Comparison of ENCODE assay signal across 9 cellular contexts in genomic region chr22:33302549-33302948, GRCh38.
DNase-seq lines count a peak whose midpoint lies in the region; ATAC-seq and TF ChIP-seq lines count a peak whose summit lies in the region.
"Had no signal": no experiment of that assay in that cellular context is flagged by ENCODE, and none has a peak within 500 bp of the region (broad histone marks: within the 10 kb centered on the region; RNA-seq: fewer than 3 reads in every experiment).

No MANE protein-coding gene starts in this region.

- H3K4me3 ChIP-seq in BLaER1: peak overlapping the region; percentile 38
- H3K4me3 ChIP-seq in IMR-90 (ENCODE audit: insufficient read depth, low read depth, low read length): no peak overlapping the region
- no peak overlapping the region for H3K4me3 ChIP-seq in skeletal muscle satellite cell (ENCODE audit: low read length)
- H3K4me3 ChIP-seq: GM23248 had no signal

- no peak overlapping the region for H4K8ac ChIP-seq in IMR-90 (ENCODE audit: low read depth in 2 of 2, low read length in 2 of 2)

- peak overlapping the region; percentile 84 for H3K4me2 ChIP-seq in BLaER1
- no peak overlapping the region for H3K4me2 ChIP-seq in IMR-90 (ENCODE audit: low read depth, low read length)
- H3K4me2 ChIP-seq in skeletal muscle satellite cell (ENCODE audit: low read length): peak overlapping the region; percentile 23

- no peak overlapping the region for H2BK5ac ChIP-seq in IMR-90 (ENCODE audit: low read depth, low read length, poor library complexity, severe bottlenecking)

- no peaks in the 10 kb centered on the region for H3K27me3 ChIP-seq in BLaER1
- no peaks in the 10 kb centered on the region for H3K27me3 ChIP-seq in IMR-90 (ENCODE audit: control insufficient read depth, insufficient read depth, low read length)
- no peaks in the 10 kb centered on the region for H3K27me3 ChIP-seq in skeletal muscle satellite cell (ENCODE audit: control insufficient read depth, insufficient read depth, low read length)

- H3K9ac ChIP-seq in BLaER1 (peak overlapping the region; percentile 26; the same call in 1 of the 2 replicates), IMR-90 (ENCODE audit: low read depth, low read length) (no peak overlapping the region), skeletal muscle satellite cell (ENCODE audit: low read depth, low read length) (no peak overlapping the region)
- H3K9ac ChIP-seq: GM23248 had no signal

- 74% methylated on average over 3 of the region's 11 CpGs; no CpG with 5 or more reads in 1 of the 2 experiments for WGBS in IMR-90 (ENCODE audit: extremely low coverage in 2 of 2, insufficient read length in 1 of 2), 2 experiments

- H2AK9ac ChIP-seq in IMR-90 (replicated peaks; ENCODE audit: low read depth, low read length, poor library complexity): no peak overlapping the region

- H4K20me1 ChIP-seq in BLaER1: no peaks in the 10 kb centered on the region
- no peaks in the 10 kb centered on the region; the same call in 1 of the 2 replicates for H4K20me1 ChIP-seq in IMR-90 (ENCODE audit: insufficient read depth, low read length)

- no peak overlapping the region for H2BK20ac ChIP-seq in IMR-90 (ENCODE audit: low read depth, low read length)

- POLR2A ChIA-PET in IMR-90 (lab: Charles Lee; ENCODE audit: unreplicated experiment): no interaction called here

- H3K9me3 Mint-ChIP-seq in glutamatergic neuron (ENCODE audit: unreplicated experiment): no peaks in the 10 kb centered on the region
- H3K9me3 Mint-ChIP-seq: activated naive CD4-positive, alpha-beta T cell treated with anti-CD3 and anti-CD28 coated beads for 36 hours had no signal

- peak overlapping the region; percentile 53 for H3K27ac Mint-ChIP-seq in glutamatergic neuron (ENCODE audit: unreplicated experiment)
- H3K27ac Mint-ChIP-seq: activated naive CD4-positive, alpha-beta T cell treated with anti-CD3 and anti-CD28 coated beads for 36 hours had no signal

- H3K27me3 Mint-ChIP-seq in glutamatergic neuron (ENCODE audit: unreplicated experiment): no peaks in the 10 kb centered on the region

- H3K23ac ChIP-seq in IMR-90 (ENCODE audit: low read depth, low read length): no peak overlapping the region

- intact Hi-C loops in IMR-90 (cut with micrococcal nuclease): loop anchor here (1.0 to 5.0 kb wide), 7 partner anchors 165 to 1848 kb away; no protein-coding TSS in a partner anchor

- peak overlapping the region; percentile 33; the same call in 1 of the 2 replicates for H3K27ac ChIP-seq in BLaER1
- no peak overlapping the region for H3K27ac ChIP-seq in IMR-90 (ENCODE audit: insufficient read depth, low read length)
- H3K27ac ChIP-seq: GM23248 had no signal

- no peak overlapping the region for H3K4me3 Mint-ChIP-seq in glutamatergic neuron (ENCODE audit: unreplicated experiment)
- H3K4me3 Mint-ChIP-seq: activated naive CD4-positive, alpha-beta T cell treated with anti-CD3 and anti-CD28 coated beads for 36 hours had no signal

- no peak overlapping the region for H3K14ac ChIP-seq in IMR-90 (replicated peaks; ENCODE audit: low read depth, low read length)

- H3K9me3 ChIP-seq in BLaER1: no peaks in the 10 kb centered on the region
- no peaks in the 10 kb centered on the region for H3K9me3 ChIP-seq in IMR-90 (ENCODE audit: control insufficient read depth, insufficient read depth, low read length)
- H3K9me3 ChIP-seq in skeletal muscle satellite cell (replicated peaks; ENCODE audit: low read length): no peaks in the 10 kb centered on the region

- no peak overlapping the region for H4K91ac ChIP-seq in IMR-90 (ENCODE audit: insufficient read depth, low read depth, low read length)

- no peak overlapping the region for H4K5ac ChIP-seq in IMR-90 (ENCODE audit: low read depth, low read length)

- no peaks in the 10 kb centered on the region for H3K9me1 ChIP-seq in IMR-90 (ENCODE audit: insufficient read depth, low read length)

- in situ Hi-C loops in IMR-90 (cut with MboI; ENCODE audit: low sequenced_read_pairs): loop anchor here (5.0 to 10.0 kb wide), 3 partner anchors 275 to 1852 kb away; no protein-coding TSS in a partner anchor

- no peak overlapping the region for H2BK15ac ChIP-seq in IMR-90 (ENCODE audit: low read depth, low read length)

- DNase-seq in IMR-90: no peak
- DNase-seq in glutamatergic neuron: no peak
- DNase-seq in T-helper 2 cell: no peak
- DNase-seq in DMS 273 treated with DMSO at 0.1 percent for 48 hours (lab: John Stamatoyannopoulos, UW): no peak

- H3K4me1 ChIP-seq in BLaER1 (peaks cover 67% of the 10 kb centered on the region), IMR-90 (ENCODE audit: control insufficient read depth, insufficient read depth, low read length) (no peaks in the 10 kb centered on the region), skeletal muscle satellite cell (ENCODE audit: control insufficient read depth, insufficient read depth, low read length) (no peaks in the 10 kb centered on the region)

- dilution Hi-C loops in IMR-90 (cut with HindIII; ENCODE audit: low sequenced_read_pairs, unreplicated experiment): no loop called here

- no peak for TF ChIP-seq RAD21 in IMR-90 (IDR thresholded peaks at IDR 0.05; ENCODE audit: low read length)

- CTCF ChIA-PET in IMR-90 (lab: Yijun Ruan, JAX): interaction anchor here (0.6 to 0.7 kb wide), 2 partner anchors 216 to 1848 kb away, joined by 3 to 6 read pairs; no protein-coding TSS in a partner anchor

- peak overlapping the region; percentile 74 for H2AFZ ChIP-seq in IMR-90 (replicated peaks; ENCODE audit: low read length, poor library complexity)
- H2AFZ ChIP-seq: GM23248 had no signal

- no TSS peak for BruUV-seq in IMR-90 (replicated peaks; lab: Mats Ljungman, UMichigan)

- H3K36me3 Mint-ChIP-seq in glutamatergic neuron (ENCODE audit: unreplicated experiment): no peaks in the 10 kb centered on the region

- H2BK120ac ChIP-seq in IMR-90 (ENCODE audit: low read depth, low read length): no peak overlapping the region

- ATAC-seq in IMR-90 (ENCODE audit: low read depth) (no peak), GM18511 (IDR thresholded peaks at IDR 0.05; ENCODE audit: unreplicated experiment) (no peak)

- H3K79me1 ChIP-seq in IMR-90 (ENCODE audit: low read depth in 1 of 2, low read length in 2 of 2): no peaks in the 10 kb centered on the region

- H3K56ac ChIP-seq in IMR-90 (ENCODE audit: extremely low read depth, insufficient read depth, low read length): no peak overlapping the region

- no peak overlapping the region for H2AK5ac ChIP-seq in IMR-90 (ENCODE audit: low read depth, low read length)

- H3K18ac ChIP-seq in IMR-90 (ENCODE audit: low read depth, low read length): no peak overlapping the region

- no peak overlapping the region for H3K4ac ChIP-seq in IMR-90 (ENCODE audit: low read depth, low read length)

- TF ChIP-seq POLR2A in IMR-90 (IDR thresholded peaks at IDR 0.05; ENCODE audit: low read depth, low read length): no peak

- peaks cover 8% of the 10 kb centered on the region for H3K4me1 Mint-ChIP-seq in glutamatergic neuron (ENCODE audit: low read depth, unreplicated experiment)

- no peaks in the 10 kb centered on the region for H3K36me3 ChIP-seq in BLaER1
- H3K36me3 ChIP-seq in IMR-90 (ENCODE audit: control insufficient read depth, insufficient read depth, low read length): peaks cover 2% of the 10 kb centered on the region; the same call in 1 of the 2 replicates
- H3K36me3 ChIP-seq in skeletal muscle satellite cell (ENCODE audit: insufficient read depth, low read length): no peaks in the 10 kb centered on the region

- TF ChIP-seq CTCF in IMR-90 (conservative IDR thresholded peaks at IDR 0.05; ENCODE audit: low read depth, low read length) (no peak), glutamatergic neuron (IDR thresholded peaks at IDR 0.05; ENCODE audit: partially characterized antibody, unreplicated experiment) (no peak)

TF ChIP-seq in IMR-90, 13 proteins besides CTCF, POLR2A, EP300 and RAD21:
- no peak for TF ChIP-seq SMC3 (IDR thresholded peaks at IDR 0.05; ENCODE audit: low read depth, low read length)
- TF ChIP-seq NFE2L2 (IDR thresholded peaks at IDR 0.05; ENCODE audit: low read depth, low read length): no peak
- TF ChIP-seq RFX5 (IDR thresholded peaks at IDR 0.05; ENCODE audit: low read depth, low read length): no peak
- no peak for TF ChIP-seq BHLHE40 (IDR thresholded peaks at IDR 0.05; ENCODE audit: low read depth, low read length)
- TF ChIP-seq MAZ (IDR thresholded peaks at IDR 0.05; ENCODE audit: borderline replicate concordance, low read depth, low read length): no peak
- TF ChIP-seq MAFK (IDR thresholded peaks at IDR 0.05; ENCODE audit: low read depth, low read length): no peak
- TF ChIP-seq CHD1 (IDR thresholded peaks at IDR 0.05; ENCODE audit: low read depth, low read length): no peak
- TF ChIP-seq, protein P1, sequence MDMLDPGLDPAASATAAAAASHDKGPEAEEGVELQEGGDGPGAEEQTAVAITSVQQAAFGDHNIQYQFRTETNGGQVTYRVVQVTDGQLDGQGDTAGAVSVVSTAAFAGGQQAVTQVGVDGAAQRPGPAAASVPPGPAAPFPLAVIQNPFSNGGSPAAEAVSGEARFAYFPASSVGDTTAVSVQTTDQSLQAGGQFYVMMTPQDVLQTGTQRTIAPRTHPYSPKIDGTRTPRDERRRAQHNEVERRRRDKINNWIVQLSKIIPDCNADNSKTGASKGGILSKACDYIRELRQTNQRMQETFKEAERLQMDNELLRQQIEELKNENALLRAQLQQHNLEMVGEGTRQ (IDR thresholded peaks at IDR 0.05; ENCODE audit: low read depth, low read length): no peak
- TF ChIP-seq CEBPB (IDR thresholded peaks at IDR 0.05; ENCODE audit: low read depth, low read length): no peak
- TF ChIP-seq MXI1 (IDR thresholded peaks at IDR 0.05; ENCODE audit: borderline replicate concordance, low read depth, low read length): no peak
- TF ChIP-seq FOS (IDR thresholded peaks at IDR 0.05; ENCODE audit: low read depth, low read length): no peak
- TF ChIP-seq, protein P2, sequence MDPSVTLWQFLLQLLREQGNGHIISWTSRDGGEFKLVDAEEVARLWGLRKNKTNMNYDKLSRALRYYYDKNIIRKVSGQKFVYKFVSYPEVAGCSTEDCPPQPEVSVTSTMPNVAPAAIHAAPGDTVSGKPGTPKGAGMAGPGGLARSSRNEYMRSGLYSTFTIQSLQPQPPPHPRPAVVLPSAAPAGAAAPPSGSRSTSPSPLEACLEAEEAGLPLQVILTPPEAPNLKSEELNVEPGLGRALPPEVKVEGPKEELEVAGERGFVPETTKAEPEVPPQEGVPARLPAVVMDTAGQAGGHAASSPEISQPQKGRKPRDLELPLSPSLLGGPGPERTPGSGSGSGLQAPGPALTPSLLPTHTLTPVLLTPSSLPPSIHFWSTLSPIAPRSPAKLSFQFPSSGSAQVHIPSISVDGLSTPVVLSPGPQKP (IDR thresholded peaks at IDR 0.05; ENCODE audit: borderline replicate concordance, low read depth, low read length): no peak
- TF ChIP-seq RCOR1 (IDR thresholded peaks at IDR 0.05; ENCODE audit: insufficient replicate concordance, low read length): no peak
